ENCODE assay signal across 8 cellular contexts in genomic region chr14:103091041-103091882, GRCh38. TPM values are rescaled to one million over a fixed set of nuclear protein-coding genes. Genes with fewer than 3 reads are reported as not detected.
DNase-seq lines count a peak whose midpoint lies in the region; ATAC-seq and TF ChIP-seq lines count a peak whose summit lies in the region.

No MANE protein-coding gene starts in this region.

- H3K4me3 Mint-ChIP-seq in CD4-positive, CD25-positive, alpha-beta regulatory T cell = peak overlapping the region in 2 of 4 donors; percentile 57
- peak overlapping the region; percentile 42 for H3K4me3 Mint-ChIP-seq in activated T-cell treated with anti-CD3 and anti-CD28 coated beads, Interleukin-2, amount 50 U/mL, for 24 hours

- no peaks in the 10 kb centered on the region for H3K27me3 ChIP-seq in CD4-positive, CD25-positive, alpha-beta regulatory T cell (ENCODE audit: control insufficient read depth, insufficient read depth, low read length)
- H3K27me3 ChIP-seq in prostate gland (replicated peaks; ENCODE audit: insufficient read depth) (no peaks in the 10 kb centered on the region), uterus (no peaks in the 10 kb centered on the region)

- DNase-seq in CD4-positive, CD25-positive, alpha-beta regulatory T cell = peak; percentile 56 to 65 (median 65)
- DNase-seq in NCI-H510A treated with DMSO at 0.1 percent for 48 hours (lab: John Stamatoyannopoulos, UW) (peak; percentile 40), fibroblast of the aortic adventitia (ENCODE audit: low read depth) (peak; percentile 14), prostate gland (ENCODE audit: low spot score) (peak; percentile 42), uterus (peak in 1 of 2 donors; percentile 61), T1000 (lab: John Stamatoyannopoulos, UW) (no peak)
- DNase-seq in activated T-cell treated with anti-CD3 and anti-CD28 coated beads, Interleukin-2, amount 50 U/mL, for 24 hours = peak; percentile 86

- H3K4me1 ChIP-seq in CD4-positive, CD25-positive, alpha-beta regulatory T cell (ENCODE audit: control insufficient read depth, insufficient read depth, low read length, poor library complexity, severe bottlenecking) = peaks cover 9% of the 10 kb centered on the region
- H3K4me1 ChIP-seq in prostate gland (replicated peaks) (no peaks in the 10 kb centered on the region), uterus (no peaks in the 10 kb centered on the region)

- no peak overlapping the region for H3K27ac Mint-ChIP-seq in CD4-positive, CD25-positive, alpha-beta regulatory T cell
- H3K27ac Mint-ChIP-seq in activated T-cell treated with anti-CD3 and anti-CD28 coated beads, Interleukin-2, amount 50 U/mL, for 24 hours = no peak overlapping the region

- peaks cover 12% of the 10 kb centered on the region for H3K27me3 Mint-ChIP-seq in CD4-positive, CD25-positive, alpha-beta regulatory T cell
- peaks cover 15% of the 10 kb centered on the region for H3K27me3 Mint-ChIP-seq in activated T-cell treated with anti-CD3 and anti-CD28 coated beads, Interleukin-2, amount 50 U/mL, for 24 hours

- peak; percentile 75 to 86 for ATAC-seq in CD4-positive, CD25-positive, alpha-beta regulatory T cell (ENCODE audit: low read depth in 2 of 2)
- ATAC-seq in GM21723 (IDR thresholded peaks at IDR 0.05; ENCODE audit: unreplicated experiment) = peak; percentile 61

- 11% methylated on average over 34 of the region's 69 CpGs for WGBS in prostate gland

- H3K4me3 ChIP-seq in CD4-positive, CD25-positive, alpha-beta regulatory T cell (ENCODE audit: low read depth, low read length) = no peak overlapping the region
- H3K4me3 ChIP-seq in fibroblast of the aortic adventitia (ENCODE audit: low read depth, low read length) (no peak overlapping the region), prostate gland (peak overlapping the region; percentile 34 to 41), uterus (peak overlapping the region; percentile 15 to 36)

- no peaks in the 10 kb centered on the region for H3K9me3 ChIP-seq in CD4-positive, CD25-positive, alpha-beta regulatory T cell (ENCODE audit: control insufficient read depth in 2 of 2, low read length in 2 of 2)
- H3K9me3 ChIP-seq in prostate gland (no peaks in the 10 kb centered on the region), uterus (no peaks in the 10 kb centered on the region)

- H3K4me1 Mint-ChIP-seq in CD4-positive, CD25-positive, alpha-beta regulatory T cell = peaks cover 0 to 7% (median 0%) of the 10 kb centered on the region in 4 donors
- peaks cover 7% of the 10 kb centered on the region for H3K4me1 Mint-ChIP-seq in activated T-cell treated with anti-CD3 and anti-CD28 coated beads, Interleukin-2, amount 50 U/mL, for 24 hours (ENCODE audit: low read depth)

- no peaks in the 10 kb centered on the region for H3K36me3 Mint-ChIP-seq in CD4-positive, CD25-positive, alpha-beta regulatory T cell
- no peaks in the 10 kb centered on the region for H3K36me3 Mint-ChIP-seq in activated T-cell treated with anti-CD3 and anti-CD28 coated beads, Interleukin-2, amount 50 U/mL, for 24 hours (ENCODE audit: low read depth)

- H3K9me3 Mint-ChIP-seq in CD4-positive, CD25-positive, alpha-beta regulatory T cell = no peaks in the 10 kb centered on the region
- no peaks in the 10 kb centered on the region for H3K9me3 Mint-ChIP-seq in activated T-cell treated with anti-CD3 and anti-CD28 coated beads, Interleukin-2, amount 50 U/mL, for 24 hours

- TF ChIP-seq CTCF in fibroblast of the aortic adventitia (IDR thresholded peaks at IDR 0.05; ENCODE audit: insufficient read depth, low read length) (peak; percentile 42), prostate gland (IDR thresholded peaks at IDR 0.05) (peak in 3 of 4 experiments; percentile 23 to 65 (median 39)), uterus (IDR thresholded peaks at IDR 0.05) (peak; percentile 41 to 54 (median 45))

- no peak for TF ChIP-seq POLR2A in prostate gland (IDR thresholded peaks at IDR 0.05)
- peak in 1 of 2 donors; percentile 15 for TF ChIP-seq POLR2A in uterus (IDR thresholded peaks at IDR 0.05)

- no peak overlapping the region for H3K27ac ChIP-seq in CD4-positive, CD25-positive, alpha-beta regulatory T cell (ENCODE audit: insufficient read depth, low read length, poor library complexity, severe bottlenecking)
- H3K27ac ChIP-seq in prostate gland (peak overlapping the region in 1 of 2 donors; percentile 25), uterus (peak overlapping the region in 1 of 2 donors; percentile 32)

- intact Hi-C loops in prostate gland (cut with DNase I) (no loop called here), uterus (cut with DNase I; ENCODE audit: low total_unique reads) (no loop called here)

- no peaks in the 10 kb centered on the region for H3K36me3 ChIP-seq in CD4-positive, CD25-positive, alpha-beta regulatory T cell (ENCODE audit: control insufficient read depth, insufficient read depth, low read length)
- H3K36me3 ChIP-seq in prostate gland (no peaks in the 10 kb centered on the region), uterus (no peaks in the 10 kb centered on the region)

RNA-seq across cellular contexts. Expression of gene EXOC3L4, which starts 3.3 kb away (rescaled TPM):
- total RNA-seq in CD4-positive, CD25-positive, alpha-beta regulatory T cell = not detected
- polyA plus RNA-seq in CD4-positive, CD25-positive, alpha-beta regulatory T cell = not detected
- 0.41 TPM in 1 of 2 replicates, not detected in the other for total RNA-seq in fibroblast of the aortic adventitia (ENCODE audit: low replicate concordance)
- 1 to 10 TPM in 1 of 2 donors, under 1 TPM in 1; 0.27 to 2.0 TPM for total RNA-seq in prostate gland
- 1 to 10 TPM in 1 of 4 donors, under 1 TPM in 2, not detected in 1; under 0.01 to 5.6 (median 0.41) TPM for total RNA-seq in uterus

RNA-seq across cellular contexts. Expression of gene LBHD2, which starts 7.3 kb away (rescaled TPM):
- total RNA-seq in CD4-positive, CD25-positive, alpha-beta regulatory T cell = not detected
- polyA plus RNA-seq in CD4-positive, CD25-positive, alpha-beta regulatory T cell = not detected
- total RNA-seq in fibroblast of the aortic adventitia (ENCODE audit: low replicate concordance) (not detected in 2 replicates), prostate gland (1 to 10 TPM in 1 of 2 donors, not detected in 1; 3.3 TPM), uterus (not detected)

RNA-seq across cellular contexts. Expression of gene TNFAIP2, which starts 32.0 kb away (rescaled TPM):
- 0.64 TPM for total RNA-seq in CD4-positive, CD25-positive, alpha-beta regulatory T cell
- not detected for polyA plus RNA-seq in CD4-positive, CD25-positive, alpha-beta regulatory T cell
- total RNA-seq in fibroblast of the aortic adventitia (ENCODE audit: low replicate concordance) (44.5 and 120 TPM in 2 replicates), prostate gland (10 to 100 TPM; 36.5 to 46.4 TPM), uterus (10 to 100 TPM; 29.4 to 81.4 (median 60.6) TPM)

RNA-seq across cellular contexts. Expression of gene CDC42BPB, which starts 33.9 kb away (rescaled TPM):
- total RNA-seq in CD4-positive, CD25-positive, alpha-beta regulatory T cell = 19.2 TPM
- under 1 TPM; 0.08 to 0.91 (median 0.36) TPM for polyA plus RNA-seq in CD4-positive, CD25-positive, alpha-beta regulatory T cell
- total RNA-seq in fibroblast of the aortic adventitia (ENCODE audit: low replicate concordance) = 60.2 and 78.4 TPM in 2 replicates
- 100 to 1,000 TPM in 1 of 2 donors, 10 to 100 TPM in 1; 78.9 to 172 TPM for total RNA-seq in prostate gland
- 100 to 1,000 TPM in 2 of 4 donors, 10 to 100 TPM in 2; 80.6 to 157 (median 118) TPM for total RNA-seq in uterus

Comparison
In these comparisons a context has a peak if more than half of its experiments do, and no peak if none do; other contexts are left out.
1. H3K4me3 ChIP-seq: peak in prostate gland (2 of 2) and uterus (2 of 2); none in CD4-positive, CD25-positive, alpha-beta regulatory T cell (single experiment) and fibroblast of the aortic adventitia (single experiment).
2. RNA of gene TNFAIP2, which starts 32.0 kb away (total RNA-seq): 29.4 to 81.4 TPM in uterus, 36.5 to 46.4 TPM in prostate gland and 44.5 to 120 TPM in fibroblast of the aortic adventitia; 0.64 TPM in CD4-positive, CD25-positive, alpha-beta regulatory T cell (single experiment); every median in the first group is over 10 times any median in the second.
3. Peak in every context shown above with its lines, with median percentiles within 50 percentile points of each other: CTCF ChIP-seq.